In the genomic region with DNA sequence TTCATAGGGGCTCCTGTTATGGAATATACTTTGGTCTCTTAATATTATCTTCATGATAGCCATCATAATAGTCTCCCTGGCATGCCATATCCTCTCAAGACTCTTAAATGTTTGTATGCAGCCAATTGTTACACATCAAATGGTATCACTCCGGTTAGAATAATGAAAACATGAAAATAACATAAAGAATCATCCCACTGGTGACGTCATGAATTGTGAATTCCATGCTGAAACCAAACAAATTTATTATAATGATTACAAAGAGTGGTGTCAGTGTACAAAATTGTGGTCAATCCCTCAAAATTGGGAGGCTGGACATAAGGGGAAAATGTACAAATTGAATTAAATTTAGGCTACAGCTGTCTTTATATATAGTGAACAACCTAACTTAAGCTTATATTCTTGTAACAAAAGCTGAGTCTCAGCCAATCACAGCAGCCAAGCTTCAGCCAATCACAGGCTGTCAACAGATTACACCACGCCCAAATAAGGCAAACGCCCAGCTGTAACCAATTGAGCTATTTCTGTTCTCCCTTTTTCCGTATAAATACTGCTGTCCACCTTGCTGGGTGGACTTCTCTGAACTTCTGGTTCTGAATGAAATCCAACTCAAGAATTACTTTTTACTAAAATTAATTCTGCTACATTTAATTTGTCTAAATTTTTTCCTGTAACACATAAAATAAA, we compare ENCODE assay signal across 2 cellular contexts.
TF ChIP-seq lines count a peak whose summit lies in the region.

No MANE protein-coding gene starts in this region.

TF ChIP-seq in HepG2, 621 proteins besides CTCF, POLR2A, EP300 and RAD21:
- TF ChIP-seq, protein P1, sequence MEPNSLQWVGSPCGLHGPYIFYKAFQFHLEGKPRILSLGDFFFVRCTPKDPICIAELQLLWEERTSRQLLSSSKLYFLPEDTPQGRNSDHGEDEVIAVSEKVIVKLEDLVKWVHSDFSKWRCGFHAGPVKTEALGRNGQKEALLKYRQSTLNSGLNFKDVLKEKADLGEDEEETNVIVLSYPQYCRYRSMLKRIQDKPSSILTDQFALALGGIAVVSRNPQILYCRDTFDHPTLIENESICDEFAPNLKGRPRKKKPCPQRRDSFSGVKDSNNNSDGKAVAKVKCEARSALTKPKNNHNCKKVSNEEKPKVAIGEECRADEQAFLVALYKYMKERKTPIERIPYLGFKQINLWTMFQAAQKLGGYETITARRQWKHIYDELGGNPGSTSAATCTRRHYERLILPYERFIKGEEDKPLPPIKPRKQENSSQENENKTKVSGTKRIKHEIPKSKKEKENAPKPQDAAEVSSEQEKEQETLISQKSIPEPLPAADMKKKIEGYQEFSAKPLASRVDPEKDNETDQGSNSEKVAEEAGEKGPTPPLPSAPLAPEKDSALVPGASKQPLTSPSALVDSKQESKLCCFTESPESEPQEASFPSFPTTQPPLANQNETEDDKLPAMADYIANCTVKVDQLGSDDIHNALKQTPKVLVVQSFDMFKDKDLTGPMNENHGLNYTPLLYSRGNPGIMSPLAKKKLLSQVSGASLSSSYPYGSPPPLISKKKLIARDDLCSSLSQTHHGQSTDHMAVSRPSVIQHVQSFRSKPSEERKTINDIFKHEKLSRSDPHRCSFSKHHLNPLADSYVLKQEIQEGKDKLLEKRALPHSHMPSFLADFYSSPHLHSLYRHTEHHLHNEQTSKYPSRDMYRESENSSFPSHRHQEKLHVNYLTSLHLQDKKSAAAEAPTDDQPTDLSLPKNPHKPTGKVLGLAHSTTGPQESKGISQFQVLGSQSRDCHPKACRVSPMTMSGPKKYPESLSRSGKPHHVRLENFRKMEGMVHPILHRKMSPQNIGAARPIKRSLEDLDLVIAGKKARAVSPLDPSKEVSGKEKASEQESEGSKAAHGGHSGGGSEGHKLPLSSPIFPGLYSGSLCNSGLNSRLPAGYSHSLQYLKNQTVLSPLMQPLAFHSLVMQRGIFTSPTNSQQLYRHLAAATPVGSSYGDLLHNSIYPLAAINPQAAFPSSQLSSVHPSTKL (CRISPR knock-in tag; IDR thresholded peaks at IDR 0.05): no peak
- peak; percentile 98 for TF ChIP-seq CREB1 (IDR thresholded peaks at IDR 0.05)
- TF ChIP-seq CREB1 (CRISPR knock-in tag; IDR thresholded peaks at IDR 0.05): no peak
- TF ChIP-seq, protein P2, sequence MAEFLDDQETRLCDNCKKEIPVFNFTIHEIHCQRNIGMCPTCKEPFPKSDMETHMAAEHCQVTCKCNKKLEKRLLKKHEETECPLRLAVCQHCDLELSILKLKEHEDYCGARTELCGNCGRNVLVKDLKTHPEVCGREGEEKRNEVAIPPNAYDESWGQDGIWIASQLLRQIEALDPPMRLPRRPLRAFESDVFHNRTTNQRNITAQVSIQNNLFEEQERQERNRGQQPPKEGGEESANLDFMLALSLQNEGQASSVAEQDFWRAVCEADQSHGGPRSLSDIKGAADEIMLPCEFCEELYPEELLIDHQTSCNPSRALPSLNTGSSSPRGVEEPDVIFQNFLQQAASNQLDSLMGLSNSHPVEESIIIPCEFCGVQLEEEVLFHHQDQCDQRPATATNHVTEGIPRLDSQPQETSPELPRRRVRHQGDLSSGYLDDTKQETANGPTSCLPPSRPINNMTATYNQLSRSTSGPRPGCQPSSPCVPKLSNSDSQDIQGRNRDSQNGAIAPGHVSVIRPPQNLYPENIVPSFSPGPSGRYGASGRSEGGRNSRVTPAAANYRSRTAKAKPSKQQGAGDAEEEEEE (CRISPR knock-in tag; IDR thresholded peaks at IDR 0.05; ENCODE audit: borderline replicate concordance): no peak
- TF ChIP-seq NR2F1 (CRISPR knock-in tag; IDR thresholded peaks at IDR 0.05): no peak
- TF ChIP-seq, protein P3, sequence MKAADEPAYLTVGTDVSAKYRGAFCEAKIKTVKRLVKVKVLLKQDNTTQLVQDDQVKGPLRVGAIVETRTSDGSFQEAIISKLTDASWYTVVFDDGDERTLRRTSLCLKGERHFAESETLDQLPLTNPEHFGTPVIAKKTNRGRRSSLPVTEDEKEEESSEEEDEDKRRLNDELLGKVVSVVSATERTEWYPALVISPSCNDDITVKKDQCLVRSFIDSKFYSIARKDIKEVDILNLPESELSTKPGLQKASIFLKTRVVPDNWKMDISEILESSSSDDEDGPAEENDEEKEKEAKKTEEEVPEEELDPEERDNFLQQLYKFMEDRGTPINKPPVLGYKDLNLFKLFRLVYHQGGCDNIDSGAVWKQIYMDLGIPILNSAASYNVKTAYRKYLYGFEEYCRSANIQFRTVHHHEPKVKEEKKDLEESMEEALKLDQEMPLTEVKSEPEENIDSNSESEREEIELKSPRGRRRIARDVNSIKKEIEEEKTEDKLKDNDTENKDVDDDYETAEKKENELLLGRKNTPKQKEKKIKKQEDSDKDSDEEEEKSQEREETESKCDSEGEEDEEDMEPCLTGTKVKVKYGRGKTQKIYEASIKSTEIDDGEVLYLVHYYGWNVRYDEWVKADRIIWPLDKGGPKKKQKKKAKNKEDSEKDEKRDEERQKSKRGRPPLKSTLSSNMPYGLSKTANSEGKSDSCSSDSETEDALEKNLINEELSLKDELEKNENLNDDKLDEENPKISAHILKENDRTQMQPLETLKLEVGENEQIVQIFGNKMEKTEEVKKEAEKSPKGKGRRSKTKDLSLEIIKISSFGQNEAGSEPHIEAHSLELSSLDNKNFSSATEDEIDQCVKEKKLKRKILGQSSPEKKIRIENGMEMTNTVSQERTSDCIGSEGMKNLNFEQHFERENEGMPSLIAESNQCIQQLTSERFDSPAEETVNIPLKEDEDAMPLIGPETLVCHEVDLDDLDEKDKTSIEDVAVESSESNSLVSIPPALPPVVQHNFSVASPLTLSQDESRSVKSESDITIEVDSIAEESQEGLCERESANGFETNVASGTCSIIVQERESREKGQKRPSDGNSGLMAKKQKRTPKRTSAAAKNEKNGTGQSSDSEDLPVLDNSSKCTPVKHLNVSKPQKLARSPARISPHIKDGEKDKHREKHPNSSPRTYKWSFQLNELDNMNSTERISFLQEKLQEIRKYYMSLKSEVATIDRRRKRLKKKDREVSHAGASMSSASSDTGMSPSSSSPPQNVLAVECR (CRISPR knock-in tag; IDR thresholded peaks at IDR 0.05; ENCODE audit: borderline replicate concordance): no peak
- TF ChIP-seq SRF (IDR thresholded peaks at IDR 0.05; ENCODE audit: low read depth, low read length): peak; percentile 67; the same call in 1 of the 2 replicates
- TF ChIP-seq ATF7 (IDR thresholded peaks at IDR 0.05): peak; percentile 98
- no peak for TF ChIP-seq ATF7 (CRISPR knock-in tag; IDR thresholded peaks at IDR 0.05)

TF ChIP-seq in H1, 55 proteins besides CTCF, POLR2A, EP300 and RAD21:
- TF ChIP-seq NANOG (IDR thresholded peaks at IDR 0.05; ENCODE audit: insufficient read depth, low read depth, low read length, poor library complexity, severe bottlenecking) (no peak), SRF (IDR thresholded peaks at IDR 0.05; ENCODE audit: low read depth, low read length) (peak; percentile 94)
